In the genomic region with DNA sequence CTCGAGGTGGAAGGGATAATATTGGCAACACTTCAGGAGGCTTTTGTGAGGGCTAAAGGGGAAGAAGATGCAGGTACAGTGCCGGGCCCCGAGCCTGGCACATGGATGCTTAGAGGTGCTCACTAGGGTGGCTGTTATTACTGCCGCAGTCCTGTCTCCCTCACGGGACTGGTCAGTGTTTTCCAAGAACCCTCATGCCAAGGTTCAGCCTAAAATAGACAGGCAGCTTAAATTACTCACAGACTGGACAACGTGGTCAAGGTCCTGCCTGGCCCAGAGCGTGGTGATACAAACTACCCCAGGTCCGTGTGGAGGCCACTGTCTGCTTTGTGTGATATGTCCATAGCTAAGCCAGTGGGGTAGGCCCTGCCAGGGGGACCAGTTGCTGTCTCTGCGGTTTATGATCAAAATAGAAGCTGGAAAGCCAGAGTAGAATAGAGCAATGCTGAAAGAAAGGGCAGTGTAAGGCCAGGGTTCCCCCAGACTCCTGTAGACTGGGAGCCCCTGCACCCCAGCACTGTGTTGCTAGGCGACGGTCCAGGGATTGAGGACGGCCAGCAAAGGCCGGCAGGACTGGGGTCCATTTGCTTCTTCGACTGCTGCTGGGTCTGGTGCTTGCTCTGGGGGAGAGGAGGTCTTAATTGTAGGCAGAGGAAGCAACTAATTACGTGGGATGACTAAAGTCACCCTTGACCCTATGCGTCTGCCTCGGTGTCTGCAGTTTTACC, we compare ENCODE assay signal across 22 cellular contexts. TPM values are rescaled to one million over a fixed set of nuclear protein-coding genes. Genes with fewer than 3 reads are reported as not detected.
DNase-seq lines count a peak whose midpoint lies in the region; TF ChIP-seq lines count a peak whose summit lies in the region.
"Had no signal": no experiment of that assay in that cellular context is flagged by ENCODE, and none has a peak within 500 bp of the region (broad histone marks: within the 10 kb centered on the region; RNA-seq: fewer than 3 reads in every experiment).

No MANE protein-coding gene starts in this region.

- H3K9me3 ChIP-seq in left ventricle myocardium inferior (replicated peaks) = no peaks in the 10 kb centered on the region
- H3K9me3 ChIP-seq in stomach = no peaks in the 10 kb centered on the region
- H3K9me3 ChIP-seq: neutrophil, spleen, upper lobe of right lung had no signal

- H3K4me3 ChIP-seq in left ventricle myocardium inferior = no peak overlapping the region
- no peak overlapping the region for H3K4me3 ChIP-seq in stomach
- H3K4me3 ChIP-seq: lung, spleen, upper lobe of right lung had no signal

- peaks cover 27% of the 10 kb centered on the region for H3K4me1 ChIP-seq in left ventricle myocardium inferior
- H3K4me1 ChIP-seq in stomach = peaks cover 32 to 53% (median 38%) of the 10 kb centered on the region in 4 donors
- H3K4me1 ChIP-seq: spleen, upper lobe of right lung had no signal

- no peaks in the 10 kb centered on the region for H3K36me3 Mint-ChIP-seq in nephron (ENCODE audit: low read depth)
- H3K36me3 Mint-ChIP-seq: stimulated activated effector memory CD8-positive, alpha-beta T cell treated with anti-CD3 and anti-CD28 coated beads, Interleukin-12 subunit alpha, Interleukin-12 subunit beta, amount 100 ng/mL, for 72 hours had no signal

- H3K4me1 Mint-ChIP-seq in nephron = peaks cover 29% of the 10 kb centered on the region
- H3K4me1 Mint-ChIP-seq: activated naive CD8-positive, alpha-beta T cell treated with anti-CD3 and anti-CD28 coated beads, Interleukin-2, amount 50 U/mL, for 24 hours; central memory CD8-positive, alpha-beta T cell; stimulated activated effector memory CD8-positive, alpha-beta T cell treated with anti-CD3 and anti-CD28 coated beads, Interleukin-12 subunit alpha, Interleukin-12 subunit beta, amount 100 ng/mL, for 72 hours had no signal

- intact Hi-C loops in left ventricle myocardium inferior (cut with micrococcal nuclease) = no loop called here
- intact Hi-C loops in stomach (cut with DNase I; ENCODE audit: low total_unique reads) = no loop called here

- peak overlapping the region; percentile 72 for H3K27ac ChIP-seq in left ventricle myocardium inferior (replicated peaks)
- peak overlapping the region; percentile 73 to 87 (median 80) for H3K27ac ChIP-seq in stomach
- H3K27ac ChIP-seq: neutrophil, spleen, upper lobe of right lung had no signal

- no peak for TF ChIP-seq CTCF in left ventricle myocardium inferior (IDR thresholded peaks at IDR 0.05; ENCODE audit: borderline replicate concordance)
- no peak for TF ChIP-seq CTCF in nephron (IDR thresholded peaks at IDR 0.05; ENCODE audit: unreplicated experiment in 3 of 3)
- TF ChIP-seq CTCF in stomach (IDR thresholded peaks at IDR 0.05) = no peak

- no peaks in the 10 kb centered on the region for H3K36me3 ChIP-seq in left ventricle myocardium inferior
- no peaks in the 10 kb centered on the region for H3K36me3 ChIP-seq in stomach
- H3K36me3 ChIP-seq: neutrophil, spleen, upper lobe of right lung had no signal

- TF ChIP-seq POLR2A in stomach (IDR thresholded peaks at IDR 0.05) = no peak

- WGBS in stomach, 5 donors = 34 to 59% (median 44%) methylated on average over 15 to 17 of the region's 17 CpGs

- H3K27me3 ChIP-seq in left ventricle myocardium inferior (ENCODE audit: low read depth) (no peaks in the 10 kb centered on the region), stomach (no peaks in the 10 kb centered on the region)
- H3K27me3 ChIP-seq: neutrophil, spleen, upper lobe of right lung had no signal

- TF ChIP-seq EP300 in stomach (IDR thresholded peaks at IDR 0.05) = no peak

- DNase-seq in NCI-H146 (lab: John Stamatoyannopoulos, UW) (peak; percentile 6), NCI-H146 treated with DMSO at 0.1 percent for 48 hours (lab: John Stamatoyannopoulos, UW; ENCODE audit: unreplicated experiment) (no peak), left ventricle myocardium inferior (no peak), stomach (no peak), NCI-H1694 (lab: John Stamatoyannopoulos, UW) (no peak), cortex of kidney (lab: John Stamatoyannopoulos, UW) (no peak)
- DNase-seq in stimulated activated CD4-positive, alpha-beta T cell treated with anti-CD3 and anti-CD28 coated beads, Interleukin-4, amount 100 ng/mL, for 1 hour = no peak
- DNase-seq: activated CD8-positive, alpha-beta T cell treated with anti-CD3 and anti-CD28 coated beads, Interleukin-2, amount 10 ng/mL, durations not matched to agents 7 days and 5 days; activated naive CD8-positive, alpha-beta T cell treated with anti-CD3 and anti-CD28 coated beads, Interleukin-2, amount 50 U/mL, for 24 hours; MM.1S; NCI-H2081 treated with DMSO at 0.1 percent for 48 hours; NCI-H524 treated with DMSO at 0.1 percent for 48 hours; RPMI8226; spleen; SW 1271; upper lobe of right lung had no signal

- peaks cover 4% of the 10 kb centered on the region for H3K27me3 Mint-ChIP-seq in nephron (ENCODE audit: low read depth)
- H3K27me3 Mint-ChIP-seq: activated naive CD8-positive, alpha-beta T cell treated with anti-CD3 and anti-CD28 coated beads, Interleukin-2, amount 50 U/mL, for 24 hours; central memory CD8-positive, alpha-beta T cell had no signal

- H3K4me3 Mint-ChIP-seq in nephron = no peak overlapping the region
- H3K4me3 Mint-ChIP-seq: activated CD8-positive, alpha-beta T cell treated with anti-CD3 and anti-CD28 coated beads, Interleukin-2, amount 10 ng/mL, durations not matched to agents 7 days and 5 days; activated naive CD8-positive, alpha-beta T cell treated with anti-CD3 and anti-CD28 coated beads, Interleukin-2, amount 50 U/mL, for 24 hours; activated T-helper 1 cell treated with anti-CD3 and anti-CD28 coated beads, Interleukin-12 subunit alpha, Interleukin-12 subunit beta, Interleukin-2, Interleukin-4 antibody, amounts not matched to agents 30 ng/mL and 10 ng/mL and 1 ng/mL, durations not matched to agents 14 hours and 24 hours and 36 hours; central memory CD8-positive, alpha-beta T cell; stimulated activated effector memory CD8-positive, alpha-beta T cell treated with anti-CD3 and anti-CD28 coated beads, Interleukin-12 subunit alpha, Interleukin-12 subunit beta, amount 100 ng/mL, for 72 hours had no signal

- H3K27ac Mint-ChIP-seq in nephron = peak overlapping the region; percentile 82 to 95 (median 94)
- H3K27ac Mint-ChIP-seq: activated CD8-positive, alpha-beta T cell treated with anti-CD3 and anti-CD28 coated beads, Interleukin-2, amount 10 ng/mL, durations not matched to agents 7 days and 5 days; activated naive CD8-positive, alpha-beta T cell treated with anti-CD3 and anti-CD28 coated beads, Interleukin-2, amount 50 U/mL, for 24 hours; activated T-helper 1 cell treated with anti-CD3 and anti-CD28 coated beads, Interleukin-12 subunit alpha, Interleukin-12 subunit beta, Interleukin-2, Interleukin-4 antibody, amounts not matched to agents 30 ng/mL and 10 ng/mL and 1 ng/mL, durations not matched to agents 14 hours and 24 hours and 36 hours; stimulated activated effector memory CD8-positive, alpha-beta T cell treated with anti-CD3 and anti-CD28 coated beads, Interleukin-12 subunit alpha, Interleukin-12 subunit beta, amount 100 ng/mL, for 72 hours had no signal

- no peaks in the 10 kb centered on the region for H3K9me3 Mint-ChIP-seq in nephron
- H3K9me3 Mint-ChIP-seq: activated naive CD8-positive, alpha-beta T cell treated with anti-CD3 and anti-CD28 coated beads, Interleukin-2, amount 50 U/mL, for 24 hours; activated T-helper 1 cell treated with anti-CD3 and anti-CD28 coated beads, Interleukin-12 subunit alpha, Interleukin-12 subunit beta, Interleukin-2, Interleukin-4 antibody, amounts not matched to agents 30 ng/mL and 10 ng/mL and 1 ng/mL, durations not matched to agents 14 hours and 24 hours and 36 hours; central memory CD8-positive, alpha-beta T cell; stimulated activated effector memory CD8-positive, alpha-beta T cell treated with anti-CD3 and anti-CD28 coated beads, Interleukin-12 subunit alpha, Interleukin-12 subunit beta, amount 100 ng/mL, for 72 hours had no signal

RNA-seq across cellular contexts. Expression of a gene that starts 36.1 kb away (rescaled TPM):
- total RNA-seq in left ventricle myocardium inferior (0.19 TPM), stomach (100 to 1,000 TPM in 2 of 5 donors, 10 to 100 TPM in 3; 56.8 to 185 (median 84.3) TPM)
- polyA plus RNA-seq in stomach = 10 to 100 TPM; 25.5 to 47.7 (median 35.1) TPM

RNA-seq across cellular contexts. Expression of a gene that starts 59.5 kb away (rescaled TPM):
- 30.3 TPM for total RNA-seq in left ventricle myocardium inferior
- 10 to 100 TPM in 3 of 5 donors, 1 to 10 TPM in 1, not detected in 1; 2.9 to 70.1 (median 44.6) TPM for total RNA-seq in stomach
- 10 to 100 TPM; 15.4 to 26.9 (median 16.3) TPM for polyA plus RNA-seq in stomach

Comparison
In these comparisons a context has a peak if more than half of its experiments do, and no peak if none do; other contexts are left out.
1. RNA of a gene that starts 36.1 kb away (total RNA-seq): 56.8 to 185 TPM in stomach; 0.19 TPM in left ventricle myocardium inferior (single experiment); every median in the first group is over 10 times any median in the second.